6 cellular contexts compared by ENCODE assay signal in genomic region chr9:107830479-107830878, GRCh38.
"Had no signal": no experiment of that assay in that cellular context is flagged by ENCODE, and none has a peak within 500 bp of the region (broad histone marks: within the 10 kb centered on the region; RNA-seq: fewer than 3 reads in every experiment).

No MANE protein-coding gene starts in this region.

- ATAC-seq: K562 had no signal

- H3K4me3 ChIP-seq: K562 had no signal

- DNase-seq: IMR-90, KBM-7, KG1 had no signal

- H3K27ac ChIP-seq: HL-60 had no signal

- FAIRE-seq: HTR-8/SVneo, K562 had no signal
